ENCODE assay signal across 14 cellular contexts in genomic region chr15:43168192-43169107, GRCh38. TPM values are rescaled to one million over a fixed set of nuclear protein-coding genes. Genes with fewer than 3 reads are reported as not detected.
DNase-seq lines count a peak whose midpoint lies in the region; ATAC-seq lines count a peak whose summit lies in the region.
"Had no signal": no experiment of that assay in that cellular context is flagged by ENCODE, and none has a peak within 500 bp of the region (broad histone marks: within the 10 kb centered on the region; RNA-seq: fewer than 3 reads in every experiment).

No MANE protein-coding gene starts in this region.

- H3K9me3 Mint-ChIP-seq in activated T-helper 2 cell treated with anti-CD3 and anti-CD28 coated beads, Interferon-gamma antibody, Interleukin-2, Interleukin-4, amounts not matched to agents 10 μg/mL and 5 μg/mL and 100 μg/mL, durations not matched to agents 14 hours and 24 hours and 36 hours: peaks cover 4% of the 10 kb centered on the region
- H3K9me3 Mint-ChIP-seq in stimulated activated naive CD8-positive, alpha-beta T cell treated with anti-CD3 and anti-CD28 coated beads, Interleukin-15, amount 100 ng/mL, for 72 hours: peaks cover 0 to 7% of the 10 kb centered on the region in 2 donors

- intact Hi-C loops in activated T-helper 2 cell treated with anti-CD3 and anti-CD28 coated beads, Interferon-gamma antibody, Interleukin-2, Interleukin-4, amounts not matched to agents 10 μg/mL and 5 μg/mL and 100 μg/mL, durations not matched to agents 14 hours and 24 hours and 36 hours (cut with micrococcal nuclease): no loop called here

- H3K27ac ChIP-seq in caudate nucleus (ENCODE audit: low read depth, low read length): peak overlapping the region; percentile 4

- no peak overlapping the region for H3K4me3 Mint-ChIP-seq in activated T-helper 2 cell treated with anti-CD3 and anti-CD28 coated beads, Interferon-gamma antibody, Interleukin-2, Interleukin-4, amounts not matched to agents 10 μg/mL and 5 μg/mL and 100 μg/mL, durations not matched to agents 14 hours and 24 hours and 36 hours (ENCODE audit: low read depth)
- no peak overlapping the region for H3K4me3 Mint-ChIP-seq in stimulated activated naive CD8-positive, alpha-beta T cell treated with anti-CD3 and anti-CD28 coated beads, Interleukin-15, amount 100 ng/mL, for 72 hours
- H3K4me3 Mint-ChIP-seq: CD4-positive, alpha-beta memory T cell; nephron had no signal

- no peaks in the 10 kb centered on the region for H3K27me3 Mint-ChIP-seq in activated T-helper 2 cell treated with anti-CD3 and anti-CD28 coated beads, Interferon-gamma antibody, Interleukin-2, Interleukin-4, amounts not matched to agents 10 μg/mL and 5 μg/mL and 100 μg/mL, durations not matched to agents 14 hours and 24 hours and 36 hours (ENCODE audit: low read depth)
- H3K27me3 Mint-ChIP-seq in stimulated activated naive CD8-positive, alpha-beta T cell treated with anti-CD3 and anti-CD28 coated beads, Interleukin-15, amount 100 ng/mL, for 72 hours: no peaks in the 10 kb centered on the region
- H3K27me3 Mint-ChIP-seq: CD4-positive, alpha-beta memory T cell had no signal

- ATAC-seq in stimulated activated naive CD8-positive, alpha-beta T cell treated with anti-CD3 and anti-CD28 coated beads, Interleukin-15, amount 100 ng/mL, for 72 hours: no peak
- ATAC-seq: gastroesophageal sphincter, HCT116 had no signal

- DNase-seq in ACHN: peak; percentile 55
- DNase-seq in NCI-H2196 (lab: John Stamatoyannopoulos, UW; ENCODE audit: unreplicated experiment): peak; percentile 44
- DNase-seq in caudate nucleus (lab: John Stamatoyannopoulos, UW): peak in 10 of 61 donors; percentile 1 to 41 (median 12)
- peak; percentile 8 for DNase-seq in kidney glomerular epithelial cell (lab: John Stamatoyannopoulos, UW)
- DNase-seq in activated T-helper 2 cell treated with anti-CD3 and anti-CD28 coated beads, Interferon-gamma antibody, Interleukin-2, Interleukin-4, amounts not matched to agents 10 μg/mL and 5 μg/mL and 100 μg/mL, durations not matched to agents 14 hours and 24 hours and 36 hours (ENCODE audit: low spot score): no peak
- DNase-seq in NCI-H1048 (lab: John Stamatoyannopoulos, UW): no peak
- no peak for DNase-seq in CD1c-positive myeloid dendritic cell (ENCODE audit: extremely low spot score)
- DNase-seq in stimulated activated naive CD8-positive, alpha-beta T cell treated with anti-CD3 and anti-CD28 coated beads, Interleukin-15, amount 100 ng/mL, for 72 hours: no peak
- DNase-seq: activated naive CD4-positive, alpha-beta T cell treated with Interleukin-2 at 50 U/mL for 16 hours; CD4-positive, alpha-beta memory T cell; NCI-H524 had no signal

- H3K36me3 Mint-ChIP-seq in activated T-helper 2 cell treated with anti-CD3 and anti-CD28 coated beads, Interferon-gamma antibody, Interleukin-2, Interleukin-4, amounts not matched to agents 10 μg/mL and 5 μg/mL and 100 μg/mL, durations not matched to agents 14 hours and 24 hours and 36 hours (ENCODE audit: low read depth): peaks cover 53% of the 10 kb centered on the region

- no peak overlapping the region for H3K27ac Mint-ChIP-seq in activated T-helper 2 cell treated with anti-CD3 and anti-CD28 coated beads, Interferon-gamma antibody, Interleukin-2, Interleukin-4, amounts not matched to agents 10 μg/mL and 5 μg/mL and 100 μg/mL, durations not matched to agents 14 hours and 24 hours and 36 hours
- peak overlapping the region in 1 of 2 donors; percentile 19 for H3K27ac Mint-ChIP-seq in stimulated activated naive CD8-positive, alpha-beta T cell treated with anti-CD3 and anti-CD28 coated beads, Interleukin-15, amount 100 ng/mL, for 72 hours
- H3K27ac Mint-ChIP-seq: nephron had no signal

- H3K4me1 Mint-ChIP-seq in activated T-helper 2 cell treated with anti-CD3 and anti-CD28 coated beads, Interferon-gamma antibody, Interleukin-2, Interleukin-4, amounts not matched to agents 10 μg/mL and 5 μg/mL and 100 μg/mL, durations not matched to agents 14 hours and 24 hours and 36 hours (ENCODE audit: low read depth): peaks cover 6% of the 10 kb centered on the region
- peaks cover 4% of the 10 kb centered on the region for H3K4me1 Mint-ChIP-seq in stimulated activated naive CD8-positive, alpha-beta T cell treated with anti-CD3 and anti-CD28 coated beads, Interleukin-15, amount 100 ng/mL, for 72 hours
- H3K4me1 Mint-ChIP-seq: CD4-positive, alpha-beta memory T cell; nephron had no signal

- in situ Hi-C loops in ACHN (cut with HindIII; ENCODE audit: low pct_ligation_motif_present, low pct_unique_long_range_greater_than_20kb, low sequenced_read_pairs): no loop called here

RNA-seq across cellular contexts. Expression of gene CCNDBP1, which starts 16.8 kb away (rescaled TPM):
- 62.9 and 68.1 TPM in 2 replicates for total RNA-seq in activated T-helper 2 cell treated with anti-CD3 and anti-CD28 coated beads, Interferon-gamma antibody, Interleukin-2, Interleukin-4, amounts not matched to agents 10 μg/mL and 5 μg/mL and 100 μg/mL, durations not matched to agents 14 hours and 24 hours and 36 hours

RNA-seq across cellular contexts. Expression of gene TMEM62, which starts 35.1 kb away (rescaled TPM):
- 16.1 and 19.7 TPM in 2 replicates for total RNA-seq in activated T-helper 2 cell treated with anti-CD3 and anti-CD28 coated beads, Interferon-gamma antibody, Interleukin-2, Interleukin-4, amounts not matched to agents 10 μg/mL and 5 μg/mL and 100 μg/mL, durations not matched to agents 14 hours and 24 hours and 36 hours

RNA-seq across cellular contexts. Expression of gene EPB42, which starts 52.4 kb away (rescaled TPM):
- not detected in 2 replicates for total RNA-seq in activated T-helper 2 cell treated with anti-CD3 and anti-CD28 coated beads, Interferon-gamma antibody, Interleukin-2, Interleukin-4, amounts not matched to agents 10 μg/mL and 5 μg/mL and 100 μg/mL, durations not matched to agents 14 hours and 24 hours and 36 hours
- total RNA-seq: CD4-positive, alpha-beta memory T cell had no signal

Comparison
In these comparisons a context has a peak if more than half of its experiments do, and no peak if none do; other contexts are left out.
1. DNase-seq: peak in ACHN (single experiment), NCI-H2196 (single experiment) and kidney glomerular epithelial cell (single experiment); none in activated T-helper 2 cell treated with anti-CD3 and anti-CD28 coated beads, Interferon-gamma antibody, Interleukin-2, Interleukin-4, amounts not matched to agents 10 μg/mL and 5 μg/mL and 100 μg/mL, durations not matched to agents 14 hours and 24 hours and 36 hours (single experiment), NCI-H1048 (single experiment), CD1c-positive myeloid dendritic cell (single experiment) and stimulated activated naive CD8-positive, alpha-beta T cell treated with anti-CD3 and anti-CD28 coated beads, Interleukin-15, amount 100 ng/mL, for 72 hours (0 of 2).